1 cellular context compared by ENCODE assay signal in the genomic region with DNA sequence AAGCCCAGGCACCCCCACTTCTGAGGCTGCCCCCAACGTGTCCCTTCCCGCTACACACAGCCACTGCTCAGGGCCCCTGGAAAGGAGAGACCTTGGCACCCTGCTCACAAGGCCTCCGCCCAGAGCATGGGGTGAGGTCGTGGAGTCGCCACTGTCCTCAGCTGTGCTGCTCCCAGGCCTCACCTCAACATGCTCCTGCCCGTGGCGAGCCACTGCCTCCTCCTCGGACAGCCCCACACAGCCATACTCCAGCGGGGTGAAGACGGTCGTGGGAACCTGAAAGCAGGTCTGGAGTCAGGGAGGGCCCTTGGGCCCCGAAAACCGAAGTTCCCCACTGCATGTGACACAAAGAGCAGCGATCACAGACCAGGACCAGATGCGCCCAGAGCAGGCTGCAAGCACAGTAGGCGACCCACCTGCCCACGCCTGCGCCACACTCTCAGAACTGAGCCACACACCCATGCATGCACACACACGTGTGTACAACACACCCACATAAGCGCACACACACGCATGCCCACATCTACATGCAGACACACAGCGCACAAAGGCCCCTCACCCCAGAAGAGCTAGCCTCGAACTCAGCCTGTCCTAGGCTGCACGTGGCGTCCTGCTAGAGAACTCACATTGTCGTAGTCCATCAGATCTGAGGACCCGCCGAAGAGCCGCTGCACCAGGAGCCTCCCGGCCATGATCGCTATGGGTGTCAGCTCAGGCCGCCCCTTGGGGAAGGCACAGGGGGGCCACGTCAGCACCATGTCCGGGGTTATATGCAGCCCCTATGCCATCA.
TF ChIP-seq lines count a peak whose summit lies in the region.

No MANE protein-coding gene starts in this region.

TF ChIP-seq in HEK293, 187 proteins besides CTCF, POLR2A, EP300 and RAD21 (continued from another document):
- TF ChIP-seq, protein P1, sequence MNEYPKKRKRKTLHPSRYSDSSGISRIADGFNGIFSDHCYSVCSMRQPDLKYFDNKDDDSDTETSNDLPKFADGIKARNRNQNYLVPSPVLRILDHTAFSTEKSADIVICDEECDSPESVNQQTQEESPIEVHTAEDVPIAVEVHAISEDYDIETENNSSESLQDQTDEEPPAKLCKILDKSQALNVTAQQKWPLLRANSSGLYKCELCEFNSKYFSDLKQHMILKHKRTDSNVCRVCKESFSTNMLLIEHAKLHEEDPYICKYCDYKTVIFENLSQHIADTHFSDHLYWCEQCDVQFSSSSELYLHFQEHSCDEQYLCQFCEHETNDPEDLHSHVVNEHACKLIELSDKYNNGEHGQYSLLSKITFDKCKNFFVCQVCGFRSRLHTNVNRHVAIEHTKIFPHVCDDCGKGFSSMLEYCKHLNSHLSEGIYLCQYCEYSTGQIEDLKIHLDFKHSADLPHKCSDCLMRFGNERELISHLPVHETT (tag by site-specific recombination; IDR thresholded peaks at IDR 0.05) = no peak
- TF ChIP-seq ZXDB (tag by site-specific recombination; IDR thresholded peaks at IDR 0.05) (no peak), EGR2 (tag by site-specific recombination; IDR thresholded peaks at IDR 0.05; ENCODE audit: low read depth) (peak; percentile 37; the same call in 1 of the 2 replicates), ZNF324 (tag by site-specific recombination; IDR thresholded peaks at IDR 0.05) (no peak), ZNF623 (tag by site-specific recombination; IDR thresholded peaks at IDR 0.05) (no peak), ZNF184 (tag by site-specific recombination; IDR thresholded peaks at IDR 0.05) (no peak), ZNF473 (tag by site-specific recombination; IDR thresholded peaks at IDR 0.05) (no peak), ZNF670 (tag by site-specific recombination; IDR thresholded peaks at IDR 0.05; ENCODE audit: low read depth) (no peak), ZFHX2 (tag by site-specific recombination; conservative IDR thresholded peaks at IDR 0.05) (peak; percentile 68), MYNN (tag by site-specific recombination; IDR thresholded peaks at IDR 0.05; ENCODE audit: borderline replicate concordance) (no peak), ZNF10 (tag by site-specific recombination; IDR thresholded peaks at IDR 0.05) (no peak), ZBTB8A (tag by site-specific recombination; IDR thresholded peaks at IDR 0.05) (no peak), ZNF37A (tag by site-specific recombination; IDR thresholded peaks at IDR 0.05) (no peak), ZNF571 (tag by site-specific recombination; IDR thresholded peaks at IDR 0.05) (no peak), ZBTB1 (tag by site-specific recombination; IDR thresholded peaks at IDR 0.05) (no peak), ZNF777 (tag by site-specific recombination; IDR thresholded peaks at IDR 0.05; ENCODE audit: borderline replicate concordance) (no peak), ZNF747 (tag by site-specific recombination; IDR thresholded peaks at IDR 0.05) (no peak), SCRT2 (tag by site-specific recombination; IDR thresholded peaks at IDR 0.05) (no peak), ZNF16 (tag by site-specific recombination; IDR thresholded peaks at IDR 0.05; ENCODE audit: low read depth) (no peak), ZNF214 (tag by site-specific recombination; IDR thresholded peaks at IDR 0.05; ENCODE audit: borderline replicate concordance) (no peak), ZNF433 (tag by site-specific recombination; IDR thresholded peaks at IDR 0.05; ENCODE audit: low read depth) (no peak)
